8 cellular contexts compared by ENCODE assay signal in the genomic region with DNA sequence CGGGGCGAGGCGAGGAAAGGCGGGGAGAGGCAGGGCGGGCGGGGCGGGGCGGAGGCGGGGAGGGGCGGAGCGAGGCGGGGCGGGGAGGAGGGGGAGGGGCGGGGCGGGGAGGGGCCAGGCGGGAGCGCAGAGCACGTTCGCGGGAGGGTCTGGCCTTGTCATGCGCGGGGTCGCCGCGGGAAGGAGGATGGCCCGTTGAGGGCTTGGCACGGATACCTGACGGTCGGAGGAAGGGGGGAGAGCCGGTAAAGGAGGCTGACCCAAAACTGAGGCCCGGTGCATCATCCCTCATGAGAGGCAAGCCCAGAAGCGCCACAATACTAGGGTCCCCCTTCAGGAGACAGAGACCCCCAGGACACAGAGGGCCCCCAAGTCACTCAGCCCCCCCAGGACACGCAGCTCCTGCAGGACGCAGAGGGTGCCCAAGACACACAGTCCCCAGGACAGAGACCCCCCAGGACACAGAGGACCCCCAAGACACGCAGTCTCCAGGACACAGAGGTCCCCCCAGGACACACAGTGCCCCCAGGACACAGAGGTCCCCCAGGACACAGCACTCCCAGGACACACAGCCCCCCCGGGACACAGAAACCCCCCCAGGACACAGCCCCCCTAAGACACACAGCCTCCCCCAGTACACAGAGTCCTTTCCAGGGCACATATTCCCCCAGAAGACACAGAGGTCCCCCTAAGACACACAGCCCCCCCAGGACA. TPM values are rescaled to one million over a fixed set of nuclear protein-coding genes. Genes with fewer than 3 reads are reported as not detected.
DNase-seq lines count a peak whose midpoint lies in the region; ATAC-seq and TF ChIP-seq lines count a peak whose summit lies in the region.

No MANE protein-coding gene starts in this region.

- DNase-seq in CD14-positive monocyte (ENCODE audit: low spot score) = no peak
- peak; percentile 57 for DNase-seq in GM23338 (ENCODE audit: low spot score)
- peak; percentile 20 for DNase-seq in SW480 (ENCODE audit: low spot score)
- DNase-seq in endodermal cell = no peak
- DNase-seq in naive B cell = peak; percentile 37
- no peak for DNase-seq in stimulated activated CD4-positive, alpha-beta T cell treated with anti-CD3 and anti-CD28 coated beads, Interleukin-4, amount 100 ng/mL, for 4 hours

- H3K4me1 ChIP-seq in GM23338 (ENCODE audit: insufficient read depth) (peaks cover 10% of the 10 kb centered on the region; the same call in 1 of the 2 replicates), endodermal cell (ENCODE audit: control insufficient read depth, insufficient read depth, low read length) (no peaks in the 10 kb centered on the region)

- peak overlapping the region; percentile 51; the same call in 1 of the 2 replicates for H3K4me2 ChIP-seq in GM23338

- peak; percentile 11 for ATAC-seq in GM23338
- peak in 1 of 2 donors; percentile 6 for ATAC-seq in naive B cell (ENCODE audit: low read depth in 2 of 2)
- no peak for ATAC-seq in HG03432 (IDR thresholded peaks at IDR 0.05; ENCODE audit: unreplicated experiment)
- ATAC-seq in GM21423 (IDR thresholded peaks at IDR 0.05; ENCODE audit: unreplicated experiment) = no peak

- H3K4me3 Mint-ChIP-seq in CD14-positive monocyte (peak overlapping the region; percentile 51 to 64), GM23338 (peak overlapping the region; percentile 62), endodermal cell (peak overlapping the region; percentile 78), naive B cell (peak overlapping the region; percentile 52 to 85 (median 68))

- WGBS in endodermal cell (ENCODE audit: insufficient coverage in 1 of 2, insufficient read length in 1 of 2), 2 experiments = 0 to 16% methylated on average over 3 to 19 of the region's 36 CpGs

- peaks cover 0 to 2% (median 0%) of the 10 kb centered on the region in 3 donors for H3K27me3 Mint-ChIP-seq in CD14-positive monocyte (ENCODE audit: low read depth in 3 of 3)
- peaks cover 19% of the 10 kb centered on the region for H3K27me3 Mint-ChIP-seq in GM23338 (ENCODE audit: insufficient read depth, low read depth, poor library complexity)
- peaks cover 10% of the 10 kb centered on the region for H3K27me3 Mint-ChIP-seq in endodermal cell (ENCODE audit: insufficient read depth)
- no peaks in the 10 kb centered on the region for H3K27me3 Mint-ChIP-seq in naive B cell

- H3K9me2 ChIP-seq in GM23338 (ENCODE audit: insufficient read depth) = no peaks in the 10 kb centered on the region

- H3K9ac ChIP-seq in endodermal cell (ENCODE audit: extremely low read depth, low read length, poor library complexity, severe bottlenecking) = no peak overlapping the region

- H2AFZ ChIP-seq in GM23338 = no peak overlapping the region

- H3K27ac Mint-ChIP-seq in CD14-positive monocyte (peak overlapping the region in 3 of 7 donors; percentile 27 to 88 (median 46)), GM23338 (no peak overlapping the region; the same call in 1 of the 2 replicates), endodermal cell (no peak overlapping the region), naive B cell (peak overlapping the region in 3 of 6 donors; percentile 26 to 86 (median 57))

- peaks cover 38% of the 10 kb centered on the region for H3K79me2 ChIP-seq in GM23338 (replicated peaks; ENCODE audit: insufficient read depth)

- no peaks in the 10 kb centered on the region for H3K9me3 Mint-ChIP-seq in CD14-positive monocyte
- no peaks in the 10 kb centered on the region for H3K9me3 Mint-ChIP-seq in GM23338
- H3K9me3 Mint-ChIP-seq in endodermal cell = no peaks in the 10 kb centered on the region
- no peaks in the 10 kb centered on the region for H3K9me3 Mint-ChIP-seq in naive B cell

- peaks cover 30% of the 10 kb centered on the region for H4K20me1 ChIP-seq in GM23338 (replicated peaks; ENCODE audit: insufficient read depth)

- H3K36me3 Mint-ChIP-seq in CD14-positive monocyte (peaks cover 9 to 18% of the 10 kb centered on the region in 2 donors), GM23338 (ENCODE audit: low read depth) (peaks cover 6% of the 10 kb centered on the region; the same call in 2 of the 3 replicates), endodermal cell (ENCODE audit: low read depth) (peaks cover 15% of the 10 kb centered on the region), naive B cell (no peaks in the 10 kb centered on the region)

- H3K4me1 Mint-ChIP-seq in CD14-positive monocyte = peaks cover 18% of the 10 kb centered on the region
- peaks cover 8% of the 10 kb centered on the region; the same call in 2 of the 3 replicates for H3K4me1 Mint-ChIP-seq in GM23338
- H3K4me1 Mint-ChIP-seq in endodermal cell = peaks cover 4% of the 10 kb centered on the region
- peaks cover 17 to 39% (median 25%) of the 10 kb centered on the region in 3 donors for H3K4me1 Mint-ChIP-seq in naive B cell

- TF ChIP-seq CTCF in CD14-positive monocyte (IDR thresholded peaks at IDR 0.05) = no peak
- TF ChIP-seq CTCF in GM23338 (conservative IDR thresholded peaks at IDR 0.05; ENCODE audit: low read depth in 2 of 2) = no peak
- TF ChIP-seq CTCF in endodermal cell (conservative IDR thresholded peaks at IDR 0.05) = no peak

- intact Hi-C loops in CD14-positive monocyte (cut with micrococcal nuclease) = loop anchor here (2.0 to 5.0 kb wide), 6 partner anchors 48 to 198 kb away; partner anchors contain the start of genes RAB40B (in 2 of the 2), CYBC1 (in 1 of the 2), FN3KRP (in 1 of the 2) and TBCD (in 1 of the 2)

- peaks cover 11% of the 10 kb centered on the region; the same call in 1 of the 2 replicates for H3F3A ChIP-seq in GM23338 (replicated peaks; ENCODE audit: low read depth)

- H3K4me3 ChIP-seq in GM23338 (0 out of 2 replicates have a peak overlapping the region, but pooled peaks have one; percentile 36), endodermal cell (ENCODE audit: low read length) (no peak overlapping the region)

- H3K27ac ChIP-seq in GM23338 (ENCODE audit: low read depth) (no peak overlapping the region), endodermal cell (ENCODE audit: low read depth, low read length) (peak overlapping the region; percentile 29)

- no peaks in the 10 kb centered on the region for H3K27me3 ChIP-seq in GM23338 (ENCODE audit: insufficient read depth)
- H3K27me3 ChIP-seq in endodermal cell (ENCODE audit: control insufficient read depth, insufficient read depth, low read length, poor library complexity, severe bottlenecking) = no peaks in the 10 kb centered on the region

- 0 out of 2 replicates have a peak, but pooled peaks cover under 1% of the 10 kb centered on the region for H3K36me3 ChIP-seq in GM23338 (ENCODE audit: insufficient read depth)
- H3K36me3 ChIP-seq in endodermal cell (ENCODE audit: control insufficient read depth, insufficient read depth, low read length) = peaks cover 12% of the 10 kb centered on the region

- no peaks in the 10 kb centered on the region for H3K9me3 ChIP-seq in endodermal cell (ENCODE audit: control insufficient read depth, low read length)

RNA-seq across cellular contexts. Expression of gene WDR45B, which starts 0.7 kb away (rescaled TPM):
- polyA plus RNA-seq in CD14-positive monocyte (10 to 100 TPM; 42.6 to 60.3 TPM), GM23338 (2016; fragmentation: Nextera tagmentation; extraction: Ambion mirVana) (69.4 and 82.3 TPM in 2 replicates), naive B cell (ENCODE audit: low read depth in 6 of 6) (10 to 100 TPM; 37.9 to 77.8 (median 47.4) TPM)
- total RNA-seq in GM23338 (2014; rRNA removed; shearing (Covaris generic)) = 96.4 and 97.6 TPM in 2 replicates
- total RNA-seq in endodermal cell = 10 to 100 TPM; 75.3 to 79.1 TPM
- polyA plus RNA-seq in endodermal cell (2013, experiment 1 of 2) = 79.0 TPM
- 79.4 TPM for polyA plus RNA-seq in endodermal cell (2013, experiment 2 of 2)

RNA-seq across cellular contexts. Expression of gene RAB40B, which starts 49.6 kb away (rescaled TPM):
- polyA plus RNA-seq in CD14-positive monocyte (under 1 TPM; 0.75 to 0.95 TPM), GM23338 (2016; fragmentation: Nextera tagmentation; extraction: Ambion mirVana) (2.8 and 4.2 TPM in 2 replicates), naive B cell (ENCODE audit: low read depth in 6 of 6) (1 to 10 TPM; 1.2 to 3.0 (median 2.3) TPM)
- total RNA-seq in GM23338 (2014; rRNA removed; shearing (Covaris generic)) = 5.2 and 10.8 TPM in 2 replicates
- 1 to 10 TPM; 1.2 to 4.6 TPM for total RNA-seq in endodermal cell
- polyA plus RNA-seq in endodermal cell (2013, experiment 1 of 2) = 7.2 TPM
- 5.1 TPM for polyA plus RNA-seq in endodermal cell (2013, experiment 2 of 2)

Comparison
In these comparisons a context has a peak if more than half of its experiments do, and no peak if none do; other contexts are left out.
1. DNase-seq: peak in GM23338 (single experiment), SW480 (single experiment) and naive B cell (single experiment); none in CD14-positive monocyte (single experiment), endodermal cell (single experiment) and stimulated activated CD4-positive, alpha-beta T cell treated with anti-CD3 and anti-CD28 coated beads, Interleukin-4, amount 100 ng/mL, for 4 hours (0 of 2).
2. Peak in every context shown above with its lines, with median percentiles within 50 percentile points of each other: H3K4me3 Mint-ChIP-seq.